8 cellular contexts compared by ENCODE assay signal in the genomic region with DNA sequence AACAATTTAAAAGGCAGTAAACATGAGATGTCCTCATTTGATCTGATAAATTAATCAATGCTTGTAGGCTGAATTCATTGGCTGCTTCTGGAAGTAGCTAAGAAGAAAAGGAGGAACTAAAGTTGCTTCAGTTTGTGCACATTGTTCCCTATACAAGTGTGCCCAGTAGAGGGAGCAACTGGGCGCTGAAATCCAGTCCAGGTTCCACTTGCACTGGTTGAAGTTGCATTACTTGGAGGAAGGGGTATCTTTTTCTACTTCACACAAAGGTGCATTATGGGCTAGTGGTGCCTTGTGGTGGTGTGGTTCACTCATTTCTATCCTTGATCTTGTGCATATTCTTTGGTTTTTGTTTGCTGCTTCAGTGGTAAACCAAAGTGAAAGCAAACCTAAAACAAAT.
DNase-seq lines count a peak whose midpoint lies in the region; ATAC-seq and TF ChIP-seq lines count a peak whose summit lies in the region.

No MANE protein-coding gene starts in this region.

- peak; percentile 24 for DNase-seq in activated naive CD4-positive, alpha-beta T cell treated with anti-CD3 and anti-CD28 coated beads, Interleukin-2, amount 10 ng/mL, durations not matched to agents 7 days and 5 days
- DNase-seq in activated naive CD4-positive, alpha-beta T cell treated with Interleukin-2 at 50 U/mL for 16 hours, result no peak
- peak; percentile 15 for DNase-seq in activated CD4-positive, alpha-beta memory T cell treated with anti-CD3 and anti-CD28 coated beads, Interleukin-2, amount 10 ng/mL, durations not matched to agents 7 days and 5 days
- DNase-seq in iris pigment epithelial cell (ENCODE audit: low read depth), result peak; percentile 34
- no peak for DNase-seq in NCI-H1694 treated with DMSO at 0.1 percent for 48 hours (lab: John Stamatoyannopoulos, UW)
- no peak for DNase-seq in NCI-H524 treated with DMSO at 0.1 percent for 48 hours (lab: John Stamatoyannopoulos, UW)

- H3K4me3 Mint-ChIP-seq in activated naive CD4-positive, alpha-beta T cell treated with anti-CD3 and anti-CD28 coated beads, Interleukin-2, amount 10 ng/mL, durations not matched to agents 7 days and 5 days, result no peak overlapping the region
- H3K4me3 Mint-ChIP-seq in activated CD4-positive, alpha-beta memory T cell treated with anti-CD3 and anti-CD28 coated beads, Interleukin-2, amount 10 ng/mL, durations not matched to agents 7 days and 5 days, result no peak overlapping the region

- POLR2A ChIA-PET in activated CD4-positive, alpha-beta memory T cell treated with anti-CD3 and anti-CD28 coated beads, Interleukin-2, amount 10 ng/mL, durations not matched to agents 7 days and 5 days (lab: Charles Lee), result no interaction called here

- CTCF ChIA-PET in activated naive CD4-positive, alpha-beta T cell treated with anti-CD3 and anti-CD28 coated beads, Interleukin-2, amount 10 ng/mL, durations not matched to agents 7 days and 5 days (lab: Charles Lee), result no interaction called here
- CTCF ChIA-PET in activated CD4-positive, alpha-beta memory T cell treated with anti-CD3 and anti-CD28 coated beads, Interleukin-2, amount 10 ng/mL, durations not matched to agents 7 days and 5 days (lab: Charles Lee), result no interaction called here

- no peak overlapping the region for H3K4me3 ChIP-seq in KMS-11 (IDR thresholded peaks at IDR 0.05; ENCODE audit: insufficient read depth, low read depth, low read length)

- TF ChIP-seq CTCF in KMS-11 (conservative IDR thresholded peaks at IDR 0.05; ENCODE audit: low read depth, low read length), result peak; percentile 67

- no peak overlapping the region for H3K27ac ChIP-seq in KMS-11

- H3K27ac Mint-ChIP-seq in activated naive CD4-positive, alpha-beta T cell treated with anti-CD3 and anti-CD28 coated beads, Interleukin-2, amount 10 ng/mL, durations not matched to agents 7 days and 5 days, result no peak overlapping the region
- H3K27ac Mint-ChIP-seq in activated CD4-positive, alpha-beta memory T cell treated with anti-CD3 and anti-CD28 coated beads, Interleukin-2, amount 10 ng/mL, durations not matched to agents 7 days and 5 days, result no peak overlapping the region

- H2AFZ ChIP-seq in KMS-11 (ENCODE audit: low read depth), result no peak overlapping the region; the same call in 1 of the 2 replicates

- no peaks in the 10 kb centered on the region for H3K9me3 Mint-ChIP-seq in activated naive CD4-positive, alpha-beta T cell treated with anti-CD3 and anti-CD28 coated beads, Interleukin-2, amount 10 ng/mL, durations not matched to agents 7 days and 5 days
- H3K9me3 Mint-ChIP-seq in activated CD4-positive, alpha-beta memory T cell treated with anti-CD3 and anti-CD28 coated beads, Interleukin-2, amount 10 ng/mL, durations not matched to agents 7 days and 5 days, result no peaks in the 10 kb centered on the region

- no peaks in the 10 kb centered on the region for H3K36me3 ChIP-seq in KMS-11 (ENCODE audit: insufficient read depth)

- H3K36me3 Mint-ChIP-seq in activated naive CD4-positive, alpha-beta T cell treated with anti-CD3 and anti-CD28 coated beads, Interleukin-2, amount 10 ng/mL, durations not matched to agents 7 days and 5 days, result no peaks in the 10 kb centered on the region
- H3K36me3 Mint-ChIP-seq in activated CD4-positive, alpha-beta memory T cell treated with anti-CD3 and anti-CD28 coated beads, Interleukin-2, amount 10 ng/mL, durations not matched to agents 7 days and 5 days (ENCODE audit: low read depth), result no peaks in the 10 kb centered on the region

- H4K20me1 ChIP-seq in KMS-11 (ENCODE audit: insufficient read depth), result no peaks in the 10 kb centered on the region

- H3K4me1 Mint-ChIP-seq in activated naive CD4-positive, alpha-beta T cell treated with anti-CD3 and anti-CD28 coated beads, Interleukin-2, amount 10 ng/mL, durations not matched to agents 7 days and 5 days, result no peaks in the 10 kb centered on the region
- H3K4me1 Mint-ChIP-seq in activated CD4-positive, alpha-beta memory T cell treated with anti-CD3 and anti-CD28 coated beads, Interleukin-2, amount 10 ng/mL, durations not matched to agents 7 days and 5 days, result no peaks in the 10 kb centered on the region

- H3K4me2 ChIP-seq in KMS-11, result no peak overlapping the region

- no peak overlapping the region for H3K9ac ChIP-seq in KMS-11

- H3K4me1 ChIP-seq in KMS-11 (ENCODE audit: low read depth, poor library complexity, severe bottlenecking), result peaks cover 3% of the 10 kb centered on the region

- ATAC-seq in GM21576 (IDR thresholded peaks at IDR 0.05; ENCODE audit: unreplicated experiment), result peak; percentile 92

- no peaks in the 10 kb centered on the region for H3K27me3 Mint-ChIP-seq in activated naive CD4-positive, alpha-beta T cell treated with anti-CD3 and anti-CD28 coated beads, Interleukin-2, amount 10 ng/mL, durations not matched to agents 7 days and 5 days
- no peaks in the 10 kb centered on the region for H3K27me3 Mint-ChIP-seq in activated CD4-positive, alpha-beta memory T cell treated with anti-CD3 and anti-CD28 coated beads, Interleukin-2, amount 10 ng/mL, durations not matched to agents 7 days and 5 days

- H3K79me2 ChIP-seq in KMS-11 (ENCODE audit: insufficient read depth, low read depth), result no peaks in the 10 kb centered on the region

- no peaks in the 10 kb centered on the region for H3K27me3 ChIP-seq in KMS-11 (ENCODE audit: insufficient read depth, low read depth)

Comparison
In these comparisons a context has a peak if more than half of its experiments do, and no peak if none do; other contexts are left out.
1. DNase-seq: peak in activated naive CD4-positive, alpha-beta T cell treated with anti-CD3 and anti-CD28 coated beads, Interleukin-2, amount 10 ng/mL, durations not matched to agents 7 days and 5 days (single experiment), activated CD4-positive, alpha-beta memory T cell treated with anti-CD3 and anti-CD28 coated beads, Interleukin-2, amount 10 ng/mL, durations not matched to agents 7 days and 5 days (single experiment) and iris pigment epithelial cell (single experiment); none in activated naive CD4-positive, alpha-beta T cell treated with Interleukin-2 at 50 U/mL for 16 hours (single experiment), NCI-H1694 treated with DMSO at 0.1 percent for 48 hours (single experiment) and NCI-H524 treated with DMSO at 0.1 percent for 48 hours (single experiment).